Comparison of ENCODE assay signal across 8 cellular contexts in genomic region chr12:112013601-112014402, GRCh38. TPM values are rescaled to one million over a fixed set of nuclear protein-coding genes. Genes with fewer than 3 reads are reported as not detected.
DNase-seq lines count a peak whose midpoint lies in the region; ATAC-seq, FAIRE-seq and TF ChIP-seq lines count a peak whose summit lies in the region.

No MANE protein-coding gene starts in this region.

- DNase-seq in BE2C: peak; percentile 70
- DNase-seq in HTR-8/SVneo (ENCODE audit: insufficient read length, low spot score): peak; percentile 40
- peak; percentile 78 for DNase-seq in activated T-cell treated with anti-CD3 and anti-CD28 coated beads, Interleukin-2, amount 50 U/mL, for 24 hours
- DNase-seq in esophagus squamous epithelium (lab: John Stamatoyannopoulos, UW): no peak
- peak; percentile 37 to 75 (median 59) for DNase-seq in naive thymus-derived CD8-positive, alpha-beta T cell
- DNase-seq in stimulated activated naive B cell treated with anti-CD40 and anti-IgM and Interleukin-4, amounts not matched to agents 10 μg/mL and 1 μg/mL and 100 μg/mL, for 72 hours: peak; percentile 56

- no peaks in the 10 kb centered on the region for H3K9me2 ChIP-seq in OCI-LY1 (ENCODE audit: low read depth, low read length)

- FAIRE-seq in HTR-8/SVneo (lab: Jason Lieb, UNC): no peak

- POLR2A ChIA-PET in naive thymus-derived CD8-positive, alpha-beta T cell (lab: Charles Lee): interaction anchor here (0.5 to 10.2 kb wide), 30 partner anchors 9 to 964 kb away, joined by 3 to 269 read pairs (median 4); partner anchors contain the start of genes MAPKAPK5, NAA25, OAS2 and TRAFD1

- H3K9me3 Mint-ChIP-seq in activated T-cell treated with anti-CD3 and anti-CD28 coated beads, Interleukin-2, amount 50 U/mL, for 24 hours: peaks cover 6% of the 10 kb centered on the region
- H3K9me3 Mint-ChIP-seq in naive thymus-derived CD8-positive, alpha-beta T cell: peaks cover 0 to 7% (median 0%) of the 10 kb centered on the region in 9 donors
- peaks cover 8% of the 10 kb centered on the region in 2 donors for H3K9me3 Mint-ChIP-seq in stimulated activated naive B cell treated with anti-CD40 and anti-IgM and Interleukin-4, amounts not matched to agents 10 μg/mL and 1 μg/mL and 100 μg/mL, for 72 hours

- H2AFZ ChIP-seq in OCI-LY1 (ENCODE audit: low read length): no peak overlapping the region

- H3K4me2 ChIP-seq in OCI-LY1 (ENCODE audit: low read length): peak overlapping the region; percentile 79

- H3K4me3 ChIP-seq in BE2C (ENCODE audit: low read depth, low read length): peak overlapping the region; percentile 75
- peak overlapping the region; percentile 77 for H3K4me3 ChIP-seq in OCI-LY1 (ENCODE audit: low read depth, low read length, poor library complexity, severe bottlenecking)
- peak overlapping the region; percentile 82 to 100 (median 96) for H3K4me3 ChIP-seq in esophagus squamous epithelium

- TF ChIP-seq CTCF in BE2C (IDR thresholded peaks at IDR 0.05; ENCODE audit: low read depth, low read length): no peak
- no peak for TF ChIP-seq CTCF in OCI-LY1 (IDR thresholded peaks at IDR 0.05; ENCODE audit: low read length)
- TF ChIP-seq CTCF in esophagus squamous epithelium (IDR thresholded peaks at IDR 0.05): peak in 1 of 6 experiments; percentile 0

- peak in 1 of 4 donors; percentile 28 for TF ChIP-seq POLR2A in esophagus squamous epithelium (IDR thresholded peaks at IDR 0.05)

- peak overlapping the region; percentile 91 for H3K9ac ChIP-seq in OCI-LY1 (ENCODE audit: low read length)

- H4K20me1 ChIP-seq in OCI-LY1 (ENCODE audit: insufficient read depth, low read length): no peaks in the 10 kb centered on the region

- H3K4me1 ChIP-seq in BE2C: no peaks in the 10 kb centered on the region
- peaks cover 42% of the 10 kb centered on the region for H3K4me1 ChIP-seq in OCI-LY1 (ENCODE audit: insufficient read depth, low read length, severe bottlenecking)
- H3K4me1 ChIP-seq in esophagus squamous epithelium: peaks cover 17 to 68% (median 28%) of the 10 kb centered on the region in 3 donors

- H3K27ac ChIP-seq in OCI-LY1 (ENCODE audit: low read depth, low read length, poor library complexity, severe bottlenecking): peak overlapping the region; percentile 92
- H3K27ac ChIP-seq in esophagus squamous epithelium: peak overlapping the region; percentile 94 to 100 (median 98)

- WGBS in esophagus squamous epithelium, 2 donors: 3% methylated on average over 20 to 24 of the region's 54 CpGs

- no peaks in the 10 kb centered on the region for H3K9me3 ChIP-seq in BE2C
- H3K9me3 ChIP-seq in OCI-LY1 (ENCODE audit: low read length): no peaks in the 10 kb centered on the region
- no peaks in the 10 kb centered on the region for H3K9me3 ChIP-seq in esophagus squamous epithelium

- intact Hi-C loops in esophagus squamous epithelium (cut with DNase I): no loop called here

- peaks cover 49% of the 10 kb centered on the region for H3K79me2 ChIP-seq in OCI-LY1 (ENCODE audit: insufficient read depth, low read length)

- ATAC-seq in GM19452 (IDR thresholded peaks at IDR 0.05; ENCODE audit: unreplicated experiment): peak; percentile 8
- peak; percentile 38 to 45 for ATAC-seq in naive thymus-derived CD8-positive, alpha-beta T cell
- ATAC-seq in stimulated activated naive B cell treated with anti-CD40 and anti-IgM and Interleukin-4, amounts not matched to agents 10 μg/mL and 1 μg/mL and 100 μg/mL, for 72 hours (replicated peaks): peak; percentile 57 to 62

- H3K27me3 ChIP-seq in BE2C (no peaks in the 10 kb centered on the region), OCI-LY1 (ENCODE audit: insufficient read depth, low read length) (no peaks in the 10 kb centered on the region), esophagus squamous epithelium (no peaks in the 10 kb centered on the region)

- H3K36me3 Mint-ChIP-seq in activated T-cell treated with anti-CD3 and anti-CD28 coated beads, Interleukin-2, amount 50 U/mL, for 24 hours (ENCODE audit: low read depth): peaks cover 78% of the 10 kb centered on the region
- peaks cover 9 to 44% (median 23%) of the 10 kb centered on the region in 3 donors for H3K36me3 Mint-ChIP-seq in naive thymus-derived CD8-positive, alpha-beta T cell
- H3K36me3 Mint-ChIP-seq in stimulated activated naive B cell treated with anti-CD40 and anti-IgM and Interleukin-4, amounts not matched to agents 10 μg/mL and 1 μg/mL and 100 μg/mL, for 72 hours: peaks cover 28 to 55% of the 10 kb centered on the region in 2 donors

- peak overlapping the region; percentile 97 for H3K27ac Mint-ChIP-seq in activated T-cell treated with anti-CD3 and anti-CD28 coated beads, Interleukin-2, amount 50 U/mL, for 24 hours
- H3K27ac Mint-ChIP-seq in naive thymus-derived CD8-positive, alpha-beta T cell: peak overlapping the region; percentile 94 to 99 (median 98)
- peak overlapping the region; percentile 92 for H3K27ac Mint-ChIP-seq in stimulated activated naive B cell treated with anti-CD40 and anti-IgM and Interleukin-4, amounts not matched to agents 10 μg/mL and 1 μg/mL and 100 μg/mL, for 72 hours

- peak overlapping the region; percentile 89 for H3K4me3 Mint-ChIP-seq in activated T-cell treated with anti-CD3 and anti-CD28 coated beads, Interleukin-2, amount 50 U/mL, for 24 hours
- H3K4me3 Mint-ChIP-seq in naive thymus-derived CD8-positive, alpha-beta T cell: peak overlapping the region; percentile 89 to 98 (median 94)
- peak overlapping the region; percentile 94 to 97 for H3K4me3 Mint-ChIP-seq in stimulated activated naive B cell treated with anti-CD40 and anti-IgM and Interleukin-4, amounts not matched to agents 10 μg/mL and 1 μg/mL and 100 μg/mL, for 72 hours

- no peaks in the 10 kb centered on the region for H3K27me3 Mint-ChIP-seq in activated T-cell treated with anti-CD3 and anti-CD28 coated beads, Interleukin-2, amount 50 U/mL, for 24 hours
- no peaks in the 10 kb centered on the region for H3K27me3 Mint-ChIP-seq in naive thymus-derived CD8-positive, alpha-beta T cell
- no peaks in the 10 kb centered on the region for H3K27me3 Mint-ChIP-seq in stimulated activated naive B cell treated with anti-CD40 and anti-IgM and Interleukin-4, amounts not matched to agents 10 μg/mL and 1 μg/mL and 100 μg/mL, for 72 hours

- H3K4me1 Mint-ChIP-seq in activated T-cell treated with anti-CD3 and anti-CD28 coated beads, Interleukin-2, amount 50 U/mL, for 24 hours (ENCODE audit: low read depth): peaks cover 61% of the 10 kb centered on the region
- H3K4me1 Mint-ChIP-seq in naive thymus-derived CD8-positive, alpha-beta T cell: peaks cover 44 to 71% (median 69%) of the 10 kb centered on the region in 4 donors
- H3K4me1 Mint-ChIP-seq in stimulated activated naive B cell treated with anti-CD40 and anti-IgM and Interleukin-4, amounts not matched to agents 10 μg/mL and 1 μg/mL and 100 μg/mL, for 72 hours: peaks cover 36 to 59% of the 10 kb centered on the region in 2 donors

- H3K36me3 ChIP-seq in BE2C (peaks cover 21% of the 10 kb centered on the region), OCI-LY1 (ENCODE audit: insufficient read depth, low read length) (peaks cover 49% of the 10 kb centered on the region), esophagus squamous epithelium (peaks cover 0 to 25% (median 0%) of the 10 kb centered on the region in 3 donors)

- H3F3A ChIP-seq in OCI-LY1 (ENCODE audit: insufficient read depth, low read length): peaks cover 4% of the 10 kb centered on the region; the same call in 1 of the 2 replicates

RNA-seq across cellular contexts. Expression of gene ERP29, which starts 0.6 kb away (rescaled TPM):
- polyA plus RNA-seq in BE2C (2012; ENCODE audit: insufficient read depth, insufficient read length, low read depth): 197 TPM
- total RNA-seq in esophagus squamous epithelium: 10 to 100 TPM; 35.3 to 61.4 (median 44.2) TPM
- total RNA-seq in naive thymus-derived CD8-positive, alpha-beta T cell: 100 to 1,000 TPM; 161 to 162 TPM
- 100 to 1,000 TPM; 181 to 199 (median 190) TPM for polyA plus RNA-seq in naive thymus-derived CD8-positive, alpha-beta T cell

RNA-seq across cellular contexts. Expression of gene TMEM116, which starts 0.8 kb away (rescaled TPM):
- polyA plus RNA-seq in BE2C (2012; ENCODE audit: insufficient read depth, insufficient read length, low read depth): 3.9 TPM
- total RNA-seq in esophagus squamous epithelium: 10 to 100 TPM in 2 of 4 donors, 1 to 10 TPM in 2; 4.7 to 12.1 (median 9.1) TPM
- 10 to 100 TPM; 28.7 to 30.9 TPM for total RNA-seq in naive thymus-derived CD8-positive, alpha-beta T cell
- polyA plus RNA-seq in naive thymus-derived CD8-positive, alpha-beta T cell: 10 to 100 TPM; 12.0 to 15.6 (median 14.0) TPM

Comparison
In these comparisons a context has a peak if more than half of its experiments do, and no peak if none do; other contexts are left out.
1. ATAC-seq: peak in every context shown above with its lines; median percentile 60 in stimulated activated naive B cell treated with anti-CD40 and anti-IgM and Interleukin-4, amounts not matched to agents 10 μg/mL and 1 μg/mL and 100 μg/mL, for 72 hours; 42 in naive thymus-derived CD8-positive, alpha-beta T cell; 8 in GM19452.